Comparison of ENCODE assay signal across 20 cellular contexts in genomic region chr1:111480682-111481081, GRCh38. TPM values are rescaled to one million over a fixed set of nuclear protein-coding genes. Genes with fewer than 3 reads are reported as not detected.
"Had no signal": no experiment of that assay in that cellular context is flagged by ENCODE, and none has a peak within 500 bp of the region (broad histone marks: within the 10 kb centered on the region; RNA-seq: fewer than 3 reads in every experiment).

No MANE protein-coding gene starts in this region.

- ATAC-seq: activated CD4-positive, CD25-positive, alpha-beta regulatory T cell treated with anti-CD3 and anti-CD28 coated beads, Interleukin-2, amount 50 U/mL, for 24 hours; activated CD8-positive, alpha-beta memory T cell treated with anti-CD3 and anti-CD28 coated beads, Interleukin-2, amount 10 ng/mL, durations not matched to agents 7 days and 5 days; activated naive CD8-positive, alpha-beta T cell treated with anti-CD3 and anti-CD28 coated beads, Interleukin-2, amount 50 U/mL, for 24 hours had no signal

- H3K4me3 Mint-ChIP-seq: activated CD8-positive, alpha-beta memory T cell treated with anti-CD3 and anti-CD28 coated beads, Interleukin-2, amount 10 ng/mL, durations not matched to agents 7 days and 5 days; activated naive CD4-positive, alpha-beta T cell treated with anti-CD3 and anti-CD28 coated beads for 36 hours; activated naive CD8-positive, alpha-beta T cell treated with anti-CD3 and anti-CD28 coated beads, Interleukin-2, amount 50 U/mL, for 24 hours; endodermal cell; immature natural killer cell; nephron had no signal

- H3K27me3 Mint-ChIP-seq: activated naive CD8-positive, alpha-beta T cell treated with anti-CD3 and anti-CD28 coated beads, Interleukin-2, amount 50 U/mL, for 24 hours had no signal

- H3K4me1 Mint-ChIP-seq: endodermal cell had no signal

- H3K9me3 Mint-ChIP-seq: activated naive CD4-positive, alpha-beta T cell treated with anti-CD3 and anti-CD28 coated beads for 36 hours; activated T-helper 2 cell treated with anti-CD3 and anti-CD28 coated beads, Interferon-gamma antibody, Interleukin-2, Interleukin-4, amounts not matched to agents 10 μg/mL and 5 μg/mL and 100 μg/mL, durations not matched to agents 14 hours and 24 hours and 36 hours; endodermal cell; immature natural killer cell; nephron had no signal

- H3K27ac Mint-ChIP-seq: activated CD8-positive, alpha-beta memory T cell treated with anti-CD3 and anti-CD28 coated beads, Interleukin-2, amount 10 ng/mL, durations not matched to agents 7 days and 5 days; activated naive CD4-positive, alpha-beta T cell treated with anti-CD3 and anti-CD28 coated beads for 36 hours; activated naive CD8-positive, alpha-beta T cell treated with anti-CD3 and anti-CD28 coated beads, Interleukin-2, amount 50 U/mL, for 24 hours; activated T-helper 2 cell treated with anti-CD3 and anti-CD28 coated beads, Interferon-gamma antibody, Interleukin-2, Interleukin-4, amounts not matched to agents 10 μg/mL and 5 μg/mL and 100 μg/mL, durations not matched to agents 14 hours and 24 hours and 36 hours; endodermal cell; immature natural killer cell; nephron had no signal

- DNase-seq: activated CD4-positive, alpha-beta T cell treated with anti-CD3 and anti-CD28 coated beads, Interleukin-2, amount 50 U/mL, for 4 hours; activated CD8-positive, alpha-beta memory T cell treated with anti-CD3 and anti-CD28 coated beads, Interleukin-2, amount 10 ng/mL, durations not matched to agents 7 days and 5 days; activated naive CD4-positive, alpha-beta T cell treated with anti-CD3 and anti-CD28 coated beads for 36 hours; activated naive CD8-positive, alpha-beta T cell treated with anti-CD3 and anti-CD28 coated beads, Interleukin-2, amount 50 U/mL, for 24 hours; activated T-cell treated with anti-CD3 and anti-CD28 coated beads, Interleukin-2, amount 50 U/mL, for 1 hour; dorsolateral prefrontal cortex; endodermal cell; head of caudate nucleus; immature natural killer cell; mesendoderm; occipital lobe; right cardiac atrium; stimulated activated CD4-positive, alpha-beta T cell treated with anti-CD3 and anti-CD28 coated beads, Interleukin-15, amount 100 ng/mL, for 24 hours; stimulated activated CD4-positive, alpha-beta T cell treated with anti-CD3 and anti-CD28 coated beads, Interleukin-4, amount 100 ng/mL, for 1 hour; stimulated activated naive CD4-positive, alpha-beta T cell; substantia nigra had no signal

RNA-seq across cellular contexts. Expression of gene C1orf162, which starts 6.9 kb away (rescaled TPM):
- total RNA-seq: epithelial cell of proximal tubule had no signal

RNA-seq across cellular contexts. Expression of gene ADORA3, which starts 22.8 kb away (rescaled TPM):
- total RNA-seq: activated CD8-positive, alpha-beta memory T cell treated with anti-CD3 and anti-CD28 coated beads, Interleukin-2, amount 10 ng/mL, durations not matched to agents 7 days and 5 days; activated naive CD4-positive, alpha-beta T cell treated with anti-CD3 and anti-CD28 coated beads for 36 hours; activated T-helper 2 cell treated with anti-CD3 and anti-CD28 coated beads, Interferon-gamma antibody, Interleukin-2, Interleukin-4, amounts not matched to agents 10 μg/mL and 5 μg/mL and 100 μg/mL, durations not matched to agents 14 hours and 24 hours and 36 hours; endodermal cell; epithelial cell of proximal tubule had no signal

RNA-seq across cellular contexts. Expression of gene TMIGD3, which starts 22.8 kb away (rescaled TPM):
- total RNA-seq: activated naive CD4-positive, alpha-beta T cell treated with anti-CD3 and anti-CD28 coated beads for 36 hours; endodermal cell; epithelial cell of proximal tubule had no signal
